Comparison of ENCODE assay signal across 12 cellular contexts in the genomic region with DNA sequence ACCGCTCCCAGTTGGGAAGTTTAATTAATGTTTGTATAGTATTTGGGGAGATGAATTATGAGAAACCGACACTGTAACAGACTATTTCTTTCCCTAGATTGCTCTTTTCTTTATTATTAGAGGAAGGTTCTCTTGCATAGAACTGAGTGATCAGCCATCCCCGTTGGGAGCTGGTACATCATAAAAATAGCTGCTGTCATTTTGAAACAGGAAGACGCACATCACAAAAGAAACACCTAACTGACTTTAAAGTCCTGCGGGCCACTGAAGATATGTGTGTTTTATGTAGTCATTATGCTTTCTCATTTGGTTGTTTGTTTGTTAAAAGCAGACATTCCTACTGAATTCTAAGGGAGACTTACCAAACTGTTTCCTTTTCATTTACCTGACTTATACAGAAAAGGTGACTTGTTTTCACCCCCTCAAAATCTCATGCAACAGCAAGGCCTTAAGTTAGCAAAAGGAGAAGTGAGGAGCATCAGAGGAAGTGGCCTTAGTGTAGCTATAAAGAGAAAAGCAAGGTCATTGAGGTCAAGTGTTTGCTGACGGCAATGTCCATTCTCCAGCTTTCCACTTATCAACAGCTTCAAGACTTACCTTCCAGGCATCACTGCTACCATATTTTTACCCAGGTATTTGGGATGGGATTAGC.
DNase-seq lines count a peak whose midpoint lies in the region; ATAC-seq, FAIRE-seq and TF ChIP-seq lines count a peak whose summit lies in the region.
"Had no signal": no experiment of that assay in that cellular context is flagged by ENCODE, and none has a peak within 500 bp of the region (broad histone marks: within the 10 kb centered on the region; RNA-seq: fewer than 3 reads in every experiment).

No MANE protein-coding gene starts in this region.

- no peak for TF ChIP-seq RAD21 in GM12878 (IDR thresholded peaks at IDR 0.05; ENCODE audit: insufficient read depth, low read depth, low read length)

- H3K9me3 ChIP-seq in GM12878 (replicated peaks; ENCODE audit: control insufficient read depth, insufficient read depth, low read length) (peaks cover 1% of the 10 kb centered on the region; the same call in 2 of the 3 replicates), breast epithelium (no peaks in the 10 kb centered on the region)
- H3K9me3 ChIP-seq: HAP-1, upper lobe of left lung had no signal

- FAIRE-seq in GM12878 (lab: Jason Lieb, UNC) = peak; percentile 84

- TF ChIP-seq CTCF in GM12878 (IDR thresholded peaks at IDR 0.05 in 2 of 3, conservative IDR thresholded peaks at IDR 0.05 in 1 of 3; ENCODE audit: control insufficient read depth in 2 of 3, extremely low read depth in 1 of 3, insufficient read depth in 1 of 3, low read depth in 3 of 3, low read length in 3 of 3) (no peak), breast epithelium (IDR thresholded peaks at IDR 0.05) (no peak)

- no peak overlapping the region for H3K9ac ChIP-seq in GM12878 (ENCODE audit: control insufficient read depth, insufficient read depth, low read length)

- H3K27ac ChIP-seq in GM12878 (ENCODE audit: control insufficient read depth, insufficient read depth) = peak overlapping the region; percentile 64
- no peak overlapping the region for H3K27ac ChIP-seq in breast epithelium
- H3K27ac ChIP-seq: upper lobe of left lung had no signal

- H3K4me1 ChIP-seq in GM12878 (ENCODE audit: control insufficient read depth, insufficient read depth, low read length) (peaks cover 14% of the 10 kb centered on the region), breast epithelium (no peaks in the 10 kb centered on the region)
- H3K4me1 ChIP-seq: HAP-1, upper lobe of left lung had no signal

- ATAC-seq in GM18870 (IDR thresholded peaks at IDR 0.05; ENCODE audit: unreplicated experiment) (peak; percentile 83), GM21786 (IDR thresholded peaks at IDR 0.05; ENCODE audit: unreplicated experiment) (peak; percentile 95), HG03354 (IDR thresholded peaks at IDR 0.05; ENCODE audit: poor library complexity, severe bottlenecking, unreplicated experiment) (peak; percentile 93), GM12878 (peak; percentile 95)

- RAD21 ChIA-PET in GM12878 (lab: Charles Lee; ENCODE audit: unreplicated experiment) = interaction anchor here (0.7 to 2.6 kb wide), 6 partner anchors 13 to 62 kb away, joined by 3 to 8 read pairs (median 5); no protein-coding TSS in a partner anchor

- H3K27me3 ChIP-seq in GM12878 (replicated peaks in 1 of 2; ENCODE audit: control insufficient read depth in 2 of 2, insufficient read depth in 2 of 2, low read length in 1 of 2) (no peaks in the 10 kb centered on the region), breast epithelium (no peaks in the 10 kb centered on the region)
- H3K27me3 ChIP-seq: upper lobe of left lung had no signal

- no TSS peak for BruUV-seq in GM12878 (replicated peaks; lab: Mats Ljungman, UMichigan)

- H3K4me3 ChIP-seq in GM12878 = 0 out of 2 replicates have a peak overlapping the region, but pooled peaks have one; percentile 3
- H3K4me3 ChIP-seq in breast epithelium = no peak overlapping the region
- H3K4me3 ChIP-seq: HAP-1, upper lobe of left lung had no signal

- TF ChIP-seq EP300 in GM12878 (IDR thresholded peaks at IDR 0.05; ENCODE audit: borderline replicate concordance in 1 of 2, control insufficient read depth in 1 of 2, low read depth in 2 of 2, low read length in 2 of 2) = peak in 1 of 2 experiments; percentile 60; a peak in 1 of 4 replicates

- H3K79me2 ChIP-seq in GM12878 (ENCODE audit: control insufficient read depth, insufficient read depth, low read length) = no peaks in the 10 kb centered on the region

- TF ChIP-seq POLR2A in GM12878 (IDR thresholded peaks at IDR 0.05; ENCODE audit: low read depth, low read length) (no peak), breast epithelium (IDR thresholded peaks at IDR 0.05) (no peak)

- in situ Hi-C loops in GM12878 (cut with MboI) = no loop called here

- POLR2A ChIA-PET in GM12878 (lab: Charles Lee) = interaction anchor here (1.1 kb wide), 1 partner anchor 13 kb away, joined by 3 read pairs; no protein-coding TSS in a partner anchor

- DNase-seq in GM12878 (ENCODE audit: low read depth, low spot score) (peak; percentile 72), NCI-H128 (lab: John Stamatoyannopoulos, UW; ENCODE audit: unreplicated experiment) (no peak), SHP77 (lab: John Stamatoyannopoulos, UW) (no peak), breast epithelium (ENCODE audit: low spot score in 2 of 2) (no peak), NCI-H1694 treated with DMSO at 0.1 percent for 48 hours (lab: John Stamatoyannopoulos, UW) (no peak)
- DNase-seq: activated CD4-positive, alpha-beta T cell treated with anti-CD3 and anti-CD28 coated beads, Interleukin-2, amount 10 ng/mL, durations not matched to agents 24 days and 14 days; NCI-H1417 treated with DMSO at 0.1 percent for 48 hours; upper lobe of left lung had no signal

- SMC1A ChIA-PET in GM12878 (lab: Charles Lee; ENCODE audit: uncharacterized antibody, unreplicated experiment) = interaction anchor here (0.8 to 2.3 kb wide), 9 partner anchors 8 to 503 kb away, joined by 3 to 17 read pairs (median 5); no protein-coding TSS in a partner anchor

- H3K36me3 ChIP-seq in GM12878 (ENCODE audit: control insufficient read depth in 2 of 2, insufficient read depth in 2 of 2, low read length in 1 of 2) (no peaks in the 10 kb centered on the region), breast epithelium (no peaks in the 10 kb centered on the region)
- H3K36me3 ChIP-seq: HAP-1, upper lobe of left lung had no signal

- 0% methylated on average over 6 of the region's 6 CpGs for WGBS in GM12878 (ENCODE audit: insufficient coverage, insufficient replicate concordance, low lambda C conversion rate, missing lambda C conversion rate)

- intact Hi-C loops in GM12878 (cut with micrococcal nuclease; ENCODE audit: unreplicated experiment) = no loop called here
- intact Hi-C loops in breast epithelium (cut with DNase I; ENCODE audit: low total_unique reads) = no loop called here

- peak overlapping the region; percentile 33 for H2AFZ ChIP-seq in GM12878 (ENCODE audit: control insufficient read depth, low read depth, low read length)

- CTCF ChIA-PET in GM12878 (lab: Yijun Ruan, JAX) = interaction anchor here (0.7 to 3.3 kb wide), 8 partner anchors 9 to 381 kb away, joined by 3 to 29 read pairs (median 4); no protein-coding TSS in a partner anchor

- H3K4me2 ChIP-seq in GM12878 (ENCODE audit: control insufficient read depth, insufficient read depth) = peak overlapping the region; percentile 56

- H4K20me1 ChIP-seq in GM12878 (ENCODE audit: control insufficient read depth, insufficient read depth) = no peaks in the 10 kb centered on the region

TF ChIP-seq in GM12878, 131 proteins besides CTCF, POLR2A, EP300 and RAD21 (continues in another document):
- TF ChIP-seq MYB (IDR thresholded peaks at IDR 0.05; ENCODE audit: borderline replicate concordance, low read depth, low read length) (no peak), BHLHE40 (IDR thresholded peaks at IDR 0.05; ENCODE audit: borderline replicate concordance in 1 of 2, low read depth in 2 of 2, low read length in 1 of 2) (no peak), RUNX3 (IDR thresholded peaks at IDR 0.05; ENCODE audit: low read length) (peak; percentile 53), CBX5 (IDR thresholded peaks at IDR 0.05; ENCODE audit: low read depth) (0 out of 2 replicates have a peak, but pooled peaks have one; percentile 62), NR2F1 (conservative IDR thresholded peaks at IDR 0.05) (peak; percentile 98), NR2C1 (IDR thresholded peaks at IDR 0.05) (peak; percentile 38), SREBF2 (IDR thresholded peaks at IDR 0.05; ENCODE audit: low read length) (no peak), DPF2 (IDR thresholded peaks at IDR 0.05) (peak; percentile 84), NFIC (IDR thresholded peaks at IDR 0.05; ENCODE audit: low read depth, low read length) (peak; percentile 73), FOXM1 (IDR thresholded peaks at IDR 0.05; ENCODE audit: low read depth, low read length) (peak; percentile 15; the same call in 1 of the 2 replicates), ESRRA (IDR thresholded peaks at IDR 0.05; ENCODE audit: low read length) (peak; percentile 92), ZBTB33 (IDR thresholded peaks at IDR 0.05) (no peak), SMAD1 (IDR thresholded peaks at IDR 0.05; ENCODE audit: low read depth, partially characterized antibody) (no peak), CREB1 (IDR thresholded peaks at IDR 0.05; ENCODE audit: low read depth) (0 out of 2 replicates have a peak, but pooled peaks have one; percentile 17), CHD1 (IDR thresholded peaks at IDR 0.05; ENCODE audit: low read depth, low read length) (no peak)
- TF ChIP-seq, protein P1, sequence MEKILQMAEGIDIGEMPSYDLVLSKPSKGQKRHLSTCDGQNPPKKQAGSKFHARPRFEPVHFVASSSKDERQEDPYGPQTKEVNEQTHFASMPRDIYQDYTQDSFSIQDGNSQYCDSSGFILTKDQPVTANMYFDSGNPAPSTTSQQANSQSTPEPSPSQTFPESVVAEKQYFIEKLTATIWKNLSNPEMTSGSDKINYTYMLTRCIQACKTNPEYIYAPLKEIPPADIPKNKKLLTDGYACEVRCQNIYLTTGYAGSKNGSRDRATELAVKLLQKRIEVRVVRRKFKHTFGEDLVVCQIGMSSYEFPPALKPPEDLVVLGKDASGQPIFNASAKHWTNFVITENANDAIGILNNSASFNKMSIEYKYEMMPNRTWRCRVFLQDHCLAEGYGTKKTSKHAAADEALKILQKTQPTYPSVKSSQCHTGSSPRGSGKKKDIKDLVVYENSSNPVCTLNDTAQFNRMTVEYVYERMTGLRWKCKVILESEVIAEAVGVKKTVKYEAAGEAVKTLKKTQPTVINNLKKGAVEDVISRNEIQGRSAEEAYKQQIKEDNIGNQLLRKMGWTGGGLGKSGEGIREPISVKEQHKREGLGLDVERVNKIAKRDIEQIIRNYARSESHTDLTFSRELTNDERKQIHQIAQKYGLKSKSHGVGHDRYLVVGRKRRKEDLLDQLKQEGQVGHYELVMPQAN (conservative IDR thresholded peaks at IDR 0.05) = no peak
